In genomic region chr9:136791466-136792276, GRCh38 we compare ENCODE assay signal across 8 cellular contexts. TPM values are rescaled to one million over a fixed set of nuclear protein-coding genes. Genes with fewer than 3 reads are reported as not detected.
DNase-seq lines count a peak whose midpoint lies in the region; ATAC-seq and TF ChIP-seq lines count a peak whose summit lies in the region.

No MANE protein-coding gene starts in this region.

- H3K27me3 Mint-ChIP-seq in memory B cell: no peaks in the 10 kb centered on the region

- peak overlapping the region; percentile 91 for H3K4me3 Mint-ChIP-seq in memory B cell

- peak overlapping the region; percentile 98 for H3K27ac Mint-ChIP-seq in memory B cell

- peak overlapping the region; percentile 94 to 96 for H3K9ac ChIP-seq in colonic mucosa (ENCODE audit: low read depth in 2 of 2, low read length in 2 of 2)

- intact Hi-C loops in colonic mucosa (cut with DNase I): loop anchor here (10.0 kb wide), 1 partner anchor 53 kb away; the partner anchor contains the start of genes AJM1 and PHPT1

- H3K36me3 ChIP-seq in colonic mucosa: no peaks in the 10 kb centered on the region

- no peaks in the 10 kb centered on the region for H3K9me3 ChIP-seq in colonic mucosa

- H3K9me3 Mint-ChIP-seq in memory B cell: no peaks in the 10 kb centered on the region

- TF ChIP-seq CTCF in C4-2B (conservative IDR thresholded peaks at IDR 0.05): peak; percentile 100
- peak; percentile 99 for TF ChIP-seq CTCF in colonic mucosa (IDR thresholded peaks at IDR 0.05)

- DNase-seq in NCI-H2029 (lab: John Stamatoyannopoulos, UW) (peak; percentile 60), colonic mucosa (peak; percentile 86), memory B cell (ENCODE audit: low spot score in 2 of 2) (peak; percentile 77 to 78)
- DNase-seq in activated CD4-positive, alpha-beta T cell treated with anti-CD3 and anti-CD28 coated beads for 24 hours (ENCODE audit: low read depth in 2 of 2): peak; percentile 38 to 56
- peak; percentile 32 to 33 for DNase-seq in stimulated activated CD8-positive, alpha-beta memory T cell treated with anti-CD3 and anti-CD28 coated beads, Interleukin-2, amount 100 ng/mL, for 1 hour (ENCODE audit: low read depth in 2 of 2)

- H3K36me3 Mint-ChIP-seq in memory B cell: no peaks in the 10 kb centered on the region

- no peaks in the 10 kb centered on the region for H3K27me3 ChIP-seq in colonic mucosa

- peaks cover 12% of the 10 kb centered on the region for H3K4me1 Mint-ChIP-seq in memory B cell

- H3K4me3 ChIP-seq in colonic mucosa: peak overlapping the region; percentile 66

- peaks cover 20% of the 10 kb centered on the region for H3K4me1 ChIP-seq in colonic mucosa

- ATAC-seq in GM21367 (IDR thresholded peaks at IDR 0.05; ENCODE audit: unreplicated experiment): peak; percentile 18
- ATAC-seq in memory B cell (ENCODE audit: low read depth): peak; percentile 41
- ATAC-seq in GM21528 (IDR thresholded peaks at IDR 0.05; ENCODE audit: low FRiP score, unreplicated experiment): no peak

- H3K27ac ChIP-seq in C4-2B: peak overlapping the region; percentile 97
- peak overlapping the region; percentile 90 for H3K27ac ChIP-seq in colonic mucosa

RNA-seq across cellular contexts. Expression of gene TMEM141, which starts 0.5 kb away (rescaled TPM):
- 100 to 1,000 TPM; 236 to 366 TPM for total RNA-seq in colonic mucosa

RNA-seq across cellular contexts. Expression of gene CCDC183, which starts 4.5 kb away (rescaled TPM):
- 10 to 100 TPM in 1 of 2 donors, 1 to 10 TPM in 1; 2.4 to 20.0 TPM for total RNA-seq in colonic mucosa

RNA-seq across cellular contexts. Expression of gene RABL6, which starts 16.1 kb away (rescaled TPM):
- 100 to 1,000 TPM; 126 to 163 TPM for total RNA-seq in colonic mucosa

RNA-seq across cellular contexts. Expression of gene LCN15, which starts 27.4 kb away (rescaled TPM):
- total RNA-seq in colonic mucosa: 1 to 10 TPM in 1 of 2 donors, not detected in 1; 3.4 TPM

RNA-seq across cellular contexts. Expression of gene LCN8, which starts 33.6 kb away (rescaled TPM):
- total RNA-seq in colonic mucosa: not detected

Comparison
In these comparisons a context has a peak if more than half of its experiments do, and no peak if none do; other contexts are left out.
1. DNase-seq: peak in every context shown above with its lines; median percentile 86 in colonic mucosa; 78 in memory B cell; 60 in NCI-H2029; 47 in activated CD4-positive, alpha-beta T cell treated with anti-CD3 and anti-CD28 coated beads for 24 hours; 32 in stimulated activated CD8-positive, alpha-beta memory T cell treated with anti-CD3 and anti-CD28 coated beads, Interleukin-2, amount 100 ng/mL, for 1 hour.